ENCODE assay signal across 24 cellular contexts in the genomic region with DNA sequence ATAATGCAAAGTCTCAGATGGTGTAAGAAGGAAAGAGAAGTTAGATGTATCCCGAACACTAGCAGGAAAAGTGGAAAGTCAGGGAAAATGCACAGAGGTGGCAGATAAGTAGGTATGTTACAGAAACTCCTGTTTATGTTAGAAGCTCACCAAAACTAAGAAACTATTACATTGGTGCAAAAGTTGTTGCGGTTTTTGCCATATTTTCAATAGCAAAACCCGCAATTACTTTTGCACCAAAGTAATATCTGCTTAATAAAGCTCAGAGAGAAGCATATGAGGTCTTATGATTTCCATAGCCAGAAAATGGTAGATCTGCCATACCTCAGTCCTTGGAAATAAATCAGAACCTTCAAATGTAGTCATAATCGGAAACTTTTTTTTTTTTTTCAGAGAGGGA.
DNase-seq lines count a peak whose midpoint lies in the region; ATAC-seq, FAIRE-seq and TF ChIP-seq lines count a peak whose summit lies in the region.
"Had no signal": no experiment of that assay in that cellular context is flagged by ENCODE, and none has a peak within 500 bp of the region (broad histone marks: within the 10 kb centered on the region; RNA-seq: fewer than 3 reads in every experiment).

No MANE protein-coding gene starts in this region.

- no peak for ATAC-seq in K562
- ATAC-seq in HG03571 (IDR thresholded peaks at IDR 0.05; ENCODE audit: unreplicated experiment), result no peak

- H3K36me3 ChIP-seq in SU-DHL-6 (ENCODE audit: low read length) (no peaks in the 10 kb centered on the region), K562 (ENCODE audit: control insufficient read depth, insufficient read depth, low read length) (no peaks in the 10 kb centered on the region)
- H3K36me3 ChIP-seq: BE2C, BLaER1 had no signal

- no peaks in the 10 kb centered on the region for H3K4me1 ChIP-seq in K562 (replicated peaks in 1 of 2; ENCODE audit: control insufficient read depth in 2 of 2, insufficient read depth in 2 of 2, low read length in 2 of 2)
- H3K4me1 ChIP-seq: BE2C, BLaER1 had no signal

- H3K27me3 ChIP-seq in SU-DHL-6 (ENCODE audit: low read length) (no peaks in the 10 kb centered on the region), K562 (ENCODE audit: control insufficient read depth in 2 of 2, insufficient read depth in 2 of 2, low read length in 2 of 2) (no peaks in the 10 kb centered on the region)
- H3K27me3 ChIP-seq: BE2C, BLaER1 had no signal

- H3K9me2 ChIP-seq in SU-DHL-6 (replicated peaks; ENCODE audit: insufficient read depth, low read length), result no peaks in the 10 kb centered on the region

- intact Hi-C loops in K562 (cut with micrococcal nuclease), result no loop called here

- H2AFZ ChIP-seq in SU-DHL-6 (ENCODE audit: low read depth, low read length, severe bottlenecking) (peak overlapping the region; percentile 38), K562 (ENCODE audit: low read depth, low read length) (no peak overlapping the region)

- no peaks in the 10 kb centered on the region for H4K20me1 ChIP-seq in SU-DHL-6 (ENCODE audit: low read depth, low read length)
- H4K20me1 ChIP-seq in K562 (replicated peaks; ENCODE audit: control insufficient read depth, insufficient read depth, low read length), result no peaks in the 10 kb centered on the region
- H4K20me1 ChIP-seq: BLaER1 had no signal

- H3K4me3 ChIP-seq in SU-DHL-6 (ENCODE audit: insufficient read depth, low read length, poor library complexity, severe bottlenecking) (no peak overlapping the region), K562 (no peak overlapping the region)
- H3K4me3 ChIP-seq: BLaER1 had no signal

- no peak for TF ChIP-seq POLR2A in K562 (conservative IDR thresholded peaks at IDR 0.05)

- FAIRE-seq in K562 (lab: Jason Lieb, UNC), result no peak
- FAIRE-seq: A204.1, GM12891, GM19239 had no signal

- DNase-seq in HEK293T (ENCODE audit: extremely low spot score) (no peak), K562 (ENCODE audit: extremely low read depth in 1 of 4, low spot score in 3 of 4) (no peak), NCI-H1436 treated with DMSO at 0.1 percent for 48 hours (lab: John Stamatoyannopoulos, UW) (no peak)
- DNase-seq: 8988T; ACHN; BE2C; C1 segment of cervical spinal cord; CD4-positive, alpha-beta memory T cell; CD4-positive, CD25-positive, alpha-beta regulatory T cell; CD8-positive, alpha-beta memory T cell; COR-L47; DMS 273 treated with DMSO at 0.1 percent for 48 hours; DMS153; DMS53; DMS79; DND-41; EL; GDM1 had no signal

- TF ChIP-seq EP300 in K562 (IDR thresholded peaks at IDR 0.05; ENCODE audit: low read length), result no peak

- H3F3A ChIP-seq in SU-DHL-6 (ENCODE audit: insufficient read depth), result no peaks in the 10 kb centered on the region

- WGBS in K562 (ENCODE audit: insufficient coverage, low coverage, missing lambda C conversion rate), result 0% methylated on average over 4 of the region's 4 CpGs

- no peak for TF ChIP-seq RAD21 in K562 (CRISPR knock-in tag; conservative IDR thresholded peaks at IDR 0.05 in 1 of 2, IDR thresholded peaks at IDR 0.05 in 1 of 2)

- H3K27ac ChIP-seq in SU-DHL-6 (ENCODE audit: low read depth, low read length) (no peak overlapping the region), K562 (ENCODE audit: extremely low read depth, low read depth, low read length) (no peak overlapping the region)
- H3K27ac ChIP-seq: BLaER1 had no signal

- POLR2A ChIA-PET in HEK293T (lab: Yijun Ruan, JAX) (no interaction called here), K562 (lab: Yijun Ruan, JAX) (no interaction called here)

- in situ Hi-C loops in K562 (cut with MboI), result no loop called here

- H3K9me3 ChIP-seq in SU-DHL-6 (ENCODE audit: insufficient read depth, low read length) (no peaks in the 10 kb centered on the region), K562 (replicated peaks; ENCODE audit: control insufficient read depth, insufficient read depth, low read depth, low read length) (no peaks in the 10 kb centered on the region)
- H3K9me3 ChIP-seq: BE2C, BLaER1 had no signal

- BruUV-seq in K562 (replicated peaks; lab: Mats Ljungman, UMichigan), result no TSS peak

- CTCF ChIA-PET in HEK293T (lab: Yijun Ruan, JAX) (no interaction called here), K562 (lab: Yijun Ruan, JAX; ENCODE audit: low intra/inter-chr PET ratio) (no interaction called here)

- H3K79me2 ChIP-seq in SU-DHL-6 (ENCODE audit: insufficient read depth, low read length) (no peaks in the 10 kb centered on the region), K562 (ENCODE audit: control insufficient read depth, insufficient read depth, low read length) (no peaks in the 10 kb centered on the region)

- no peaks in the 10 kb centered on the region for H3K9me1 ChIP-seq in K562 (ENCODE audit: control insufficient read depth, insufficient read depth, low read length)

- TF ChIP-seq CTCF in SU-DHL-6 (IDR thresholded peaks at IDR 0.05; ENCODE audit: insufficient read depth, low read length, poor library complexity, severe bottlenecking) (no peak), K562 (IDR thresholded peaks at IDR 0.05 in 2 of 3, conservative IDR thresholded peaks at IDR 0.05 in 1 of 3; ENCODE audit: insufficient read depth in 2 of 3, low read depth in 1 of 3, low read length in 3 of 3) (no peak)

- H3K4me2 ChIP-seq in SU-DHL-6 (ENCODE audit: low read depth, low read length, poor library complexity, severe bottlenecking) (no peak overlapping the region), K562 (ENCODE audit: insufficient read depth, low read length) (no peak overlapping the region)
- H3K4me2 ChIP-seq: BLaER1 had no signal

- H3K9ac ChIP-seq in SU-DHL-6 (ENCODE audit: low read length) (no peak overlapping the region), K562 (ENCODE audit: insufficient read depth in 1 of 2, low read depth in 2 of 2, low read length in 2 of 2) (no peak overlapping the region)
- H3K9ac ChIP-seq: BLaER1 had no signal

TF ChIP-seq in HEK293T, 16 proteins besides CTCF, POLR2A, EP300 and RAD21:
- TF ChIP-seq SP1 (IDR thresholded peaks at IDR 0.05) (no peak), ELF4 (IDR thresholded peaks at IDR 0.05) (peak; percentile 46; the same call in 1 of the 2 replicates)

TF ChIP-seq in K562, 482 proteins besides CTCF, POLR2A, EP300 and RAD21:
- no peak for TF ChIP-seq CTBP1 (IDR thresholded peaks at IDR 0.05; ENCODE audit: borderline replicate concordance)
- no peak for TF ChIP-seq FUS (optimal IDR thresholded peaks at IDR 0.05; ENCODE audit: low read depth, low read length)
- no peak for TF ChIP-seq GABPB1 (CRISPR knock-in tag; IDR thresholded peaks at IDR 0.05)
- TF ChIP-seq, protein P1, sequence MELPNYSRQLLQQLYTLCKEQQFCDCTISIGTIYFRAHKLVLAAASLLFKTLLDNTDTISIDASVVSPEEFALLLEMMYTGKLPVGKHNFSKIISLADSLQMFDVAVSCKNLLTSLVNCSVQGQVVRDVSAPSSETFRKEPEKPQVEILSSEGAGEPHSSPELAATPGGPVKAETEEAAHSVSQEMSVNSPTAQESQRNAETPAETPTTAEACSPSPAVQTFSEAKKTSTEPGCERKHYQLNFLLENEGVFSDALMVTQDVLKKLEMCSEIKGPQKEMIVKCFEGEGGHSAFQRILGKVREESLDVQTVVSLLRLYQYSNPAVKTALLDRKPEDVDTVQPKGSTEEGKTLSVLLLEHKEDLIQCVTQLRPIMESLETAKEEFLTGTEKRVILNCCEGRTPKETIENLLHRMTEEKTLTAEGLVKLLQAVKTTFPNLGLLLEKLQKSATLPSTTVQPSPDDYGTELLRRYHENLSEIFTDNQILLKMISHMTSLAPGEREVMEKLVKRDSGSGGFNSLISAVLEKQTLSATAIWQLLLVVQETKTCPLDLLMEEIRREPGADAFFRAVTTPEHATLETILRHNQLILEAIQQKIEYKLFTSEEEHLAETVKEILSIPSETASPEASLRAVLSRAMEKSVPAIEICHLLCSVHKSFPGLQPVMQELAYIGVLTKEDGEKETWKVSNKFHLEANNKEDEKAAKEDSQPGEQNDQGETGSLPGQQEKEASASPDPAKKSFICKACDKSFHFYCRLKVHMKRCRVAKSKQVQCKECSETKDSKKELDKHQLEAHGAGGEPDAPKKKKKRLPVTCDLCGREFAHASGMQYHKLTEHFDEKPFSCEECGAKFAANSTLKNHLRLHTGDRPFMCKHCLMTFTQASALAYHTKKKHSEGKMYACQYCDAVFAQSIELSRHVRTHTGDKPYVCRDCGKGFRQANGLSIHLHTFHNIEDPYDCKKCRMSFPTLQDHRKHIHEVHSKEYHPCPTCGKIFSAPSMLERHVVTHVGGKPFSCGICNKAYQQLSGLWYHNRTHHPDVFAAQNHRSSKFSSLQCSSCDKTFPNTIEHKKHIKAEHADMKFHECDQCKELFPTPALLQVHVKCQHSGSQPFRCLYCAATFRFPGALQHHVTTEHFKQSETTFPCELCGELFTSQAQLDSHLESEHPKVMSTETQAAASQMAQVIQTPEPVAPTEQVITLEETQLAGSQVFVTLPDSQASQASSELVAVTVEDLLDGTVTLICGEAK (IDR thresholded peaks at IDR 0.05), result peak; percentile 62
- TF ChIP-seq, protein P1 (CRISPR knock-in tag; IDR thresholded peaks at IDR 0.05), result no peak
